ENCODE assay signal across 15 cellular contexts in the genomic region with DNA sequence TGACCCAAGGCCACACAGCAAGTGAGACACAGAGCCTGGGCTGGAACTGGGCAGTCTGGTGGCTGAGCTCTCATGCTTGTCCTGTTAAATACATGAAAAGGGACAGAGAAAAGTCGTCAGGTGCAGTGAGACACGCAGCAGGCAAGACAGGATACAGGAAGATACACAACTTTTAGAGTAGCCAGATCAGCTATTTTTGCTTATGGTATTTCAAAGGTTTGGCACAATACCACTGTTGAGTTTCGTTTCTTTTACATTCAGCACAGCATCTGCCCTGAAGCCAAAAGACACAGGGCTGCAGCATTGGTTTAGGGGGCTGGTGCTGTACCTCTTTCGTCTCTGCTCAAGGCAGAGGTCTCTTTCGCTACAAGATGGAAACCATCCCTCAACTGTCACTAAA. TPM values are rescaled to one million over a fixed set of nuclear protein-coding genes. Genes with fewer than 3 reads are reported as not detected.
DNase-seq lines count a peak whose midpoint lies in the region; ATAC-seq, FAIRE-seq and TF ChIP-seq lines count a peak whose summit lies in the region.
"Had no signal": no experiment of that assay in that cellular context is flagged by ENCODE, and none has a peak within 500 bp of the region (broad histone marks: within the 10 kb centered on the region; RNA-seq: fewer than 3 reads in every experiment).

No MANE protein-coding gene starts in this region.

- H3K4me3 Mint-ChIP-seq in neural crest cell = no peak overlapping the region
- H3K4me3 Mint-ChIP-seq: H9, IgD-negative memory B cell had no signal

- FAIRE-seq in D721Med (lab: Jason Lieb, UNC) = no peak
- FAIRE-seq: GM18507 had no signal

- peaks cover 0 to 59% of the 10 kb centered on the region in 2 donors for H3K4me1 ChIP-seq in right atrium auricular region
- H3K4me1 ChIP-seq in uterus = peaks cover under 1 to 9% of the 10 kb centered on the region in 2 donors
- H3K4me1 ChIP-seq in left lung = peaks cover 0 to 13% of the 10 kb centered on the region in 2 donors

- H3K9me3 Mint-ChIP-seq in neural crest cell = no peaks in the 10 kb centered on the region
- H3K9me3 Mint-ChIP-seq: H9 had no signal

- ATAC-seq in left lung (no peak), GM21576 (IDR thresholded peaks at IDR 0.05; ENCODE audit: unreplicated experiment) (no peak)

- H3K36me3 ChIP-seq in right atrium auricular region (peaks cover 36% of the 10 kb centered on the region), uterus (no peaks in the 10 kb centered on the region), left lung (no peaks in the 10 kb centered on the region)

- peak overlapping the region in 1 of 2 donors; percentile 65 for H3K27ac ChIP-seq in right atrium auricular region
- H3K27ac ChIP-seq in uterus = peak overlapping the region; percentile 44 to 66
- no peak overlapping the region for H3K27ac ChIP-seq in left lung
- H3K27ac ChIP-seq: RWPE1 had no signal

- H3K9me3 ChIP-seq in right atrium auricular region = no peaks in the 10 kb centered on the region
- no peaks in the 10 kb centered on the region for H3K9me3 ChIP-seq in uterus
- no peaks in the 10 kb centered on the region for H3K9me3 ChIP-seq in left lung

- no peaks in the 10 kb centered on the region for H3K4me1 Mint-ChIP-seq in neural crest cell
- H3K4me1 Mint-ChIP-seq: H9, IgD-negative memory B cell had no signal

- H3K4me3 ChIP-seq in right atrium auricular region = no peak overlapping the region
- H3K4me3 ChIP-seq in uterus = no peak overlapping the region
- no peak overlapping the region for H3K4me3 ChIP-seq in left lung

- peak; percentile 22 for DNase-seq in cardiac septum (ENCODE audit: low spot score)
- no peak for DNase-seq in right atrium auricular region (ENCODE audit: low spot score)
- peak; percentile 86 for DNase-seq in RPMI8226
- DNase-seq in neural crest cell (ENCODE audit: low read depth, low spot score) = no peak
- no peak for DNase-seq in uterus
- no peak for DNase-seq in left lung
- no peak for DNase-seq in D721Med (ENCODE audit: insufficient read length, low spot score)
- DNase-seq: H9, NCI-H146, NCI-H2081 treated with DMSO at 0.1 percent for 48 hours, NCI-H524 had no signal

- H3K27ac Mint-ChIP-seq in neural crest cell (ENCODE audit: unreplicated experiment) = peak overlapping the region; percentile 40
- H3K27ac Mint-ChIP-seq: H9, IgD-negative memory B cell had no signal

- TF ChIP-seq POLR2A in uterus (IDR thresholded peaks at IDR 0.05) = no peak

- intact Hi-C loops in cardiac septum (cut with DNase I) (no loop called here), uterus (cut with DNase I; ENCODE audit: low total_unique reads) (no loop called here), left lung (cut with DNase I) (no loop called here)

- TF ChIP-seq CTCF in right atrium auricular region (IDR thresholded peaks at IDR 0.05) = no peak
- TF ChIP-seq CTCF in neural crest cell (conservative IDR thresholded peaks at IDR 0.05) = no peak
- TF ChIP-seq CTCF in uterus (IDR thresholded peaks at IDR 0.05) = no peak
- no peak for TF ChIP-seq CTCF in left lung (IDR thresholded peaks at IDR 0.05)
- TF ChIP-seq CTCF in D721Med (IDR thresholded peaks at IDR 0.05; ENCODE audit: insufficient read depth, missing control alignments) = no peak

- H3K27me3 ChIP-seq in right atrium auricular region = no peaks in the 10 kb centered on the region
- no peaks in the 10 kb centered on the region for H3K27me3 ChIP-seq in uterus
- peaks cover 0 to 24% of the 10 kb centered on the region in 2 donors for H3K27me3 ChIP-seq in left lung

- H3K27me3 Mint-ChIP-seq in neural crest cell (ENCODE audit: low read depth) = no peaks in the 10 kb centered on the region

- no peaks in the 10 kb centered on the region for H3K36me3 Mint-ChIP-seq in neural crest cell (ENCODE audit: low read depth)

RNA-seq across cellular contexts. Expression of a gene that starts 14.0 kb away (rescaled TPM):
- total RNA-seq in cardiac septum (467 TPM), right atrium auricular region (100 to 1,000 TPM; 141 to 356 TPM), neural crest cell (3.8 and 4.8 TPM in 2 replicates), uterus (100 to 1,000 TPM in 1 of 4 donors, 10 to 100 TPM in 3; 27.4 to 100 (median 62.7) TPM), left lung (10 to 100 TPM; 11.4 to 30.1 TPM)

RNA-seq across cellular contexts. Expression of a gene that starts 47.5 kb away (rescaled TPM):
- total RNA-seq in cardiac septum (20.2 TPM), right atrium auricular region (10 to 100 TPM; 15.5 to 18.0 TPM), neural crest cell (19.9 and 20.0 TPM in 2 replicates), uterus (10 to 100 TPM; 10.2 to 62.6 (median 22.8) TPM), left lung (10 to 100 TPM; 15.7 TPM)

RNA-seq across cellular contexts. Expression of a gene that starts 55.3 kb away (rescaled TPM):
- total RNA-seq in cardiac septum (9.8 TPM), right atrium auricular region (10 to 100 TPM; 13.3 to 15.8 TPM), neural crest cell (19.6 and 23.8 TPM in 2 replicates), uterus (10 to 100 TPM; 21.0 to 38.7 (median 24.2) TPM), left lung (10 to 100 TPM; 16.6 to 23.3 TPM)

Comparison
In these comparisons a context has a peak if more than half of its experiments do, and no peak if none do; other contexts are left out.
1. DNase-seq: peak in cardiac septum (single experiment) and RPMI8226 (single experiment); none in right atrium auricular region (single experiment), neural crest cell (single experiment), uterus (0 of 2), left lung (0 of 2) and D721Med (single experiment).
2. H3K27ac ChIP-seq: peak in uterus (2 of 2); none in left lung (0 of 2).